Comparison of ENCODE assay signal across 14 cellular contexts in the genomic region with DNA sequence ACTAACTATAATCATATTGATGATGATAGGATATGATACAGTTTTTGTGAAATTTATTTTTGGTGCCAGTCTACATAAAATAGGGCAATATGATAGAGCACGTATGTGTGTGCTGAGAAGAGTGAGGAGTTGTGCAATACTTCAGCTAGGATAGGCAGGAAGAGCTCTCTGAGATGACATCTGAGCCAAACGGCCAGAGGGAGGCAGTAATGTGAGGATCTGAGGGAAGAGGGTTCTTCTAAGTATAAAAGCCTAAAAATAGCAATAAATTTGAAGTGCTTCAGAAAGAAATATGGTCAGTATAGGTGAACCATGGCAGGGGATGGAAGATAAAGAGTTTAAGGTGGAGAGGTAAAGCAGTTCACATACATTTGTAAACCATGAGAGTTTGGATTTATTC.
DNase-seq lines count a peak whose midpoint lies in the region; ATAC-seq, FAIRE-seq and TF ChIP-seq lines count a peak whose summit lies in the region.
"Had no signal": no experiment of that assay in that cellular context is flagged by ENCODE, and none has a peak within 500 bp of the region (broad histone marks: within the 10 kb centered on the region; RNA-seq: fewer than 3 reads in every experiment).

No MANE protein-coding gene starts in this region.

- no peak overlapping the region for H3K14ac ChIP-seq in H1 (ENCODE audit: insufficient read length)

- TF ChIP-seq POLR2A in H1 (IDR thresholded peaks at IDR 0.05; ENCODE audit: control extremely low read depth in 1 of 2, low read depth in 2 of 2, low read length in 2 of 2) (no peak), testis (IDR thresholded peaks at IDR 0.05) (no peak)

- intact Hi-C loops in testis (cut with DNase I; ENCODE audit: low total_unique reads) = no loop called here

- POLR2A ChIA-PET in H1 (lab: Charles Lee; ENCODE audit: partially characterized antibody) = no interaction called here

- no peak overlapping the region for H2BK120ac ChIP-seq in H1 (replicated peaks; ENCODE audit: low read depth, low read length)

- no peaks in the 10 kb centered on the region for H3K23me2 ChIP-seq in H1 (ENCODE audit: low read depth, low read length)

- no peaks in the 10 kb centered on the region; the same call in 1 of the 2 replicates for H3K79me1 ChIP-seq in H1 (ENCODE audit: low read depth, low read length)

- H3K27me3 ChIP-seq in H1 (replicated peaks in 1 of 4; ENCODE audit: control insufficient read depth in 3 of 4, extremely low read depth in 1 of 4, insufficient read depth in 3 of 4, low read length in 3 of 4) = no peaks in the 10 kb centered on the region
- H3K27me3 ChIP-seq in testis = no peaks in the 10 kb centered on the region
- H3K27me3 ChIP-seq: gastrocnemius medialis had no signal

- H2AK5ac ChIP-seq in H1 (ENCODE audit: low read depth, low read length) = no peak overlapping the region

- H2AFZ ChIP-seq in H1 (ENCODE audit: low read length) = no peak overlapping the region

- CTCF ChIA-PET in H1 (lab: Charles Lee; ENCODE audit: partially characterized antibody) = interaction anchor here (0.6 to 3.2 kb wide), 15 partner anchors 8 to 238 kb away, joined by 3 to 14 read pairs (median 4); no protein-coding TSS in a partner anchor

- no peak overlapping the region for H2BK20ac ChIP-seq in H1 (ENCODE audit: low read length)

- no peak overlapping the region for H3K4me2 ChIP-seq in H1 (ENCODE audit: insufficient read depth in 1 of 2, low read depth in 2 of 2, low read length in 2 of 2)

- peaks cover 0 to 11% of the 10 kb centered on the region in 2 experiments; a peak in 1 of 4 replicates for H3K79me2 ChIP-seq in H1 (ENCODE audit: control insufficient read depth in 1 of 2, insufficient read depth in 2 of 2, low read length in 2 of 2)

- 70% methylated on average over 2 of the region's 2 CpGs; no CpG with 5 or more reads in 1 of the 2 experiments for WGBS in H1 (ENCODE audit: extremely low coverage in 1 of 2, insufficient coverage in 1 of 2, insufficient read length in 1 of 2, insufficient replicate concordance in 2 of 2, low coverage in 1 of 2, low lambda C conversion rate in 2 of 2, missing lambda C conversion rate in 1 of 2), 2 experiments
- WGBS in testis, 2 donors = 57 to 70% methylated on average over 2 of the region's 2 CpGs

- H4K8ac ChIP-seq in H1 (ENCODE audit: extremely low read depth, insufficient read depth, low read length) = no peak overlapping the region

- no peak overlapping the region for H2BK15ac ChIP-seq in H1 (ENCODE audit: low read length)

- TF ChIP-seq EP300 in H1 (IDR thresholded peaks at IDR 0.05; ENCODE audit: borderline replicate concordance in 1 of 2, low read depth in 2 of 2, low read length in 2 of 2) = no peak

- ATAC-seq in GM19035 (IDR thresholded peaks at IDR 0.05; ENCODE audit: unreplicated experiment) = no peak
- ATAC-seq: gastrocnemius medialis had no signal

- H3K4ac ChIP-seq in H1 (replicated peaks; ENCODE audit: insufficient read length, low read depth, low read length) = no peak overlapping the region

- H3K23ac ChIP-seq in H1 (ENCODE audit: insufficient read length) = no peak overlapping the region

- FAIRE-seq in H1 (lab: Jason Lieb, UNC) = peak; percentile 74

- no peak overlapping the region for H3K56ac ChIP-seq in H1 (replicated peaks; ENCODE audit: insufficient read length, low read depth, low read length)

- H3K4me1 ChIP-seq in H1 (replicated peaks in 1 of 4; ENCODE audit: control insufficient read depth in 3 of 4, insufficient read depth in 4 of 4, low read length in 3 of 4) (no peaks in the 10 kb centered on the region), testis (no peaks in the 10 kb centered on the region)
- H3K4me1 ChIP-seq: gastrocnemius medialis had no signal

- TF ChIP-seq CTCF in H1 (IDR thresholded peaks at IDR 0.05; ENCODE audit: control extremely low read depth in 1 of 3, insufficient read depth in 1 of 3, low read depth in 1 of 3, low read length in 3 of 3) = peak in 2 of 3 experiments; percentile 36 to 44; a peak in 3 of 4 replicates
- no peak for TF ChIP-seq CTCF in testis (IDR thresholded peaks at IDR 0.05)

- no peak overlapping the region for H2BK12ac ChIP-seq in H1 (ENCODE audit: low read depth, low read length)

- H3K27ac ChIP-seq in H1 (ENCODE audit: low read depth, low read length) = no peak overlapping the region
- H3K27ac ChIP-seq in testis = no peak overlapping the region
- H3K27ac ChIP-seq: gastrocnemius medialis had no signal

- H3K4me3 ChIP-seq in H1 (ENCODE audit: extremely low read depth in 1 of 4, insufficient read depth in 2 of 4, low read depth in 3 of 4, low read length in 4 of 4) = no peak overlapping the region
- no peak overlapping the region for H3K4me3 ChIP-seq in testis
- H3K4me3 ChIP-seq: gastrocnemius medialis had no signal

- H3K18ac ChIP-seq in H1 (ENCODE audit: extremely low read depth, low read length) = no peak overlapping the region

- H2BK5ac ChIP-seq in H1 (ENCODE audit: low read depth, low read length) = no peak overlapping the region

- H4K91ac ChIP-seq in H1 (replicated peaks; ENCODE audit: insufficient read length, low read length) = no peak overlapping the region

- peak; percentile 32 to 38; a peak in 2 of 4 replicates for TF ChIP-seq RAD21 in H1 (IDR thresholded peaks at IDR 0.05 in 1 of 2, conservative IDR thresholded peaks at IDR 0.05 in 1 of 2; ENCODE audit: low read depth in 2 of 2, low read length in 2 of 2)

- H3K36me3 ChIP-seq in H1 (ENCODE audit: control insufficient read depth in 2 of 4, insufficient read depth in 4 of 4, low read length in 3 of 4) = no peaks in the 10 kb centered on the region
- H3K36me3 ChIP-seq in testis (ENCODE audit: low read depth, missing control alignments) = no peaks in the 10 kb centered on the region
- H3K36me3 ChIP-seq: gastrocnemius medialis had no signal

- H4K20me1 ChIP-seq in H1 (replicated peaks in 1 of 2; ENCODE audit: control insufficient read depth in 1 of 2, insufficient read depth in 2 of 2, low read length in 2 of 2) = no peaks in the 10 kb centered on the region

- H3K9me3 ChIP-seq in H1 (ENCODE audit: insufficient read depth in 2 of 2, low read depth in 1 of 2, low read length in 1 of 2) = no peaks in the 10 kb centered on the region
- no peaks in the 10 kb centered on the region for H3K9me3 ChIP-seq in testis
- H3K9me3 ChIP-seq: gastrocnemius medialis had no signal

- no peak overlapping the region for H4K5ac ChIP-seq in H1 (ENCODE audit: insufficient read length, low read depth, low read length)

- H3K9ac ChIP-seq in H1 (replicated peaks in 1 of 4; ENCODE audit: extremely low read depth in 1 of 4, low read depth in 3 of 4, low read length in 3 of 4) = no peak overlapping the region

- DNase-seq in SIG-M5 treated with dmso at 0.1 percent for 504 hours (lab: John Stamatoyannopoulos, UW; ENCODE audit: unreplicated experiment) (peak; percentile 62), SIG-M5 (lab: John Stamatoyannopoulos, UW) (no peak), NAMALWA (ENCODE audit: low spot score) (peak; percentile 23), H1 (ENCODE audit: low read depth in 1 of 2, low spot score in 2 of 2) (no peak), testis (peak; percentile 25), NCI-H2107 (lab: John Stamatoyannopoulos, UW) (no peak), COLO668 (lab: John Stamatoyannopoulos, UW; ENCODE audit: unreplicated experiment) (no peak)
- DNase-seq: activated effector memory CD4-positive, alpha-beta T cell treated with anti-CD3 and anti-CD28 coated beads, Interleukin-2, amount 50 U/mL, for 16 hours; gastrocnemius medialis; GDM1; NCI-H187 treated with DMSO at 0.1 percent for 48 hours; stimulated activated CD4-positive, alpha-beta T cell treated with anti-CD3 and anti-CD28 coated beads, Interleukin-1b, Interleukin-23, amount 100 ng/mL, for 48 hours; stimulated activated naive CD4-positive, alpha-beta T cell treated with Interleukin-2 at 50 U/mL for 16 hours had no signal

TF ChIP-seq in H1, 55 proteins besides CTCF, POLR2A, EP300 and RAD21:
- no peak for TF ChIP-seq SP1 (IDR thresholded peaks at IDR 0.05; ENCODE audit: low read depth, low read length)
- TF ChIP-seq CEBPB (IDR thresholded peaks at IDR 0.05; ENCODE audit: low read depth, low read length) = peak; percentile 99

Comparison
In these comparisons a context has a peak if more than half of its experiments do, and no peak if none do; other contexts are left out.
1. DNase-seq: peak in SIG-M5 treated with dmso at 0.1 percent for 504 hours (single experiment), NAMALWA (single experiment) and testis (single experiment); none in SIG-M5 (single experiment), H1 (0 of 2), NCI-H2107 (single experiment) and COLO668 (single experiment).
2. CTCF ChIP-seq: peak in H1 (2 of 3); none in testis (0 of 3).